ENCODE assay signal across 21 cellular contexts in the genomic region with DNA sequence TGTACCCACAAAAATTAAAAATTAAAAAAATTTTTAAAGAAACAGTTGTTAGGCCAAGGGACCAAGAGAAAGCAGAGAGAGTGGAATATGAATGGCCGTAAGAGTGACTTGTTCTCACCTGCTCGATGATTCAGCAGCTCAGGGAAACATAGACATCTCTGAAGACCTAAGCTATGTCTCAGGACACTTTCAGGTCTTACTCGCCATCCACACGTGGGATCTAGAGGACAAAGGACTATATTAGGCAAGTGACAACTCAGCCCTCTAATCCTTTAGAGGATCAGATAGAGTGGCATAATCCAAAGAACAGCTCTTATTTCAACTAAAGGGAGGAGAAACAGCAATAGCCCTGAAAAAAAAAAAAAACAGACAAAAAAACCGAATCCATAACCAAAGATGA.
"Had no signal": no experiment of that assay in that cellular context is flagged by ENCODE, and none has a peak within 500 bp of the region (broad histone marks: within the 10 kb centered on the region; RNA-seq: fewer than 3 reads in every experiment).

No MANE protein-coding gene starts in this region.

- H3K27ac ChIP-seq: dorsolateral prefrontal cortex, lower lobe of right lung, upper lobe of right lung had no signal

- H3K27me3 ChIP-seq: dorsolateral prefrontal cortex, upper lobe of right lung had no signal

- H3K4me3 ChIP-seq: dorsolateral prefrontal cortex, lower lobe of right lung, upper lobe of right lung had no signal

- DNase-seq: activated CD4-positive, alpha-beta memory T cell treated with anti-CD3 and anti-CD28 coated beads, Interleukin-2, amount 10 ng/mL, durations not matched to agents 7 days and 5 days; activated CD4-positive, alpha-beta T cell treated with anti-CD3 and anti-CD28 coated beads for 36 hours; activated CD8-positive, alpha-beta memory T cell treated with anti-CD3 and anti-CD28 coated beads, Interleukin-2, amount 10 ng/mL, durations not matched to agents 7 days and 5 days; activated naive CD4-positive, alpha-beta T cell; activated naive CD8-positive, alpha-beta T cell treated with anti-CD3 and anti-CD28 coated beads, Interleukin-2, amount 10 ng/mL, durations not matched to agents 7 days and 5 days; amygdala; central memory CD4-positive, alpha-beta T cell; dorsolateral prefrontal cortex; left cardiac atrium; lower lobe of right lung; nephron progenitor cell; nucleus accumbens; posterior cingulate gyrus; stimulated activated CD4-positive, alpha-beta T cell treated with anti-CD3 and anti-CD28 coated beads, Interleukin-12 subunit alpha, Interleukin-12 subunit beta, amount 100 ng/mL, for 4 hours; stimulated activated CD4-positive, alpha-beta T cell treated with anti-CD3 and anti-CD28 coated beads, Interleukin-1b, Interleukin-23, amount 100 ng/mL, for 48 hours; stimulated activated CD8-positive, alpha-beta memory T cell treated with anti-CD3 and anti-CD28 coated beads, Interleukin-4, amount 100 ng/mL, for 48 hours; stimulated activated naive CD4-positive, alpha-beta T cell; T-helper 2 cell; upper lobe of right lung had no signal

- H3K4me3 Mint-ChIP-seq: activated CD4-positive, alpha-beta memory T cell treated with anti-CD3 and anti-CD28 coated beads, Interleukin-2, amount 10 ng/mL, durations not matched to agents 7 days and 5 days; activated CD4-positive, alpha-beta T cell treated with anti-CD3 and anti-CD28 coated beads for 36 hours; activated CD8-positive, alpha-beta memory T cell treated with anti-CD3 and anti-CD28 coated beads, Interleukin-2, amount 10 ng/mL, durations not matched to agents 7 days and 5 days; activated naive CD8-positive, alpha-beta T cell treated with anti-CD3 and anti-CD28 coated beads, Interleukin-2, amount 10 ng/mL, durations not matched to agents 7 days and 5 days; activated T-helper 17 cell treated with anti-CD3 and anti-CD28 coated beads, Interleukin-2, amount 50 U/mL, for 72 hours; mesothelial cell of epicardium; nephron progenitor cell had no signal

- H3K4me1 Mint-ChIP-seq: activated CD4-positive, alpha-beta memory T cell treated with anti-CD3 and anti-CD28 coated beads, Interleukin-2, amount 10 ng/mL, durations not matched to agents 7 days and 5 days; activated CD4-positive, alpha-beta T cell treated with anti-CD3 and anti-CD28 coated beads for 36 hours; activated CD8-positive, alpha-beta memory T cell treated with anti-CD3 and anti-CD28 coated beads, Interleukin-2, amount 10 ng/mL, durations not matched to agents 7 days and 5 days; activated naive CD8-positive, alpha-beta T cell treated with anti-CD3 and anti-CD28 coated beads, Interleukin-2, amount 10 ng/mL, durations not matched to agents 7 days and 5 days; activated T-helper 17 cell treated with anti-CD3 and anti-CD28 coated beads, Interleukin-2, amount 50 U/mL, for 72 hours had no signal

- H3K36me3 ChIP-seq: lower lobe of right lung, upper lobe of right lung had no signal

- H3K9me3 ChIP-seq: lower lobe of right lung, upper lobe of right lung had no signal

- H3K27me3 Mint-ChIP-seq: activated CD4-positive, alpha-beta memory T cell treated with anti-CD3 and anti-CD28 coated beads, Interleukin-2, amount 10 ng/mL, durations not matched to agents 7 days and 5 days; activated CD4-positive, alpha-beta T cell treated with anti-CD3 and anti-CD28 coated beads for 36 hours; activated CD8-positive, alpha-beta memory T cell treated with anti-CD3 and anti-CD28 coated beads, Interleukin-2, amount 10 ng/mL, durations not matched to agents 7 days and 5 days; activated naive CD8-positive, alpha-beta T cell treated with anti-CD3 and anti-CD28 coated beads, Interleukin-2, amount 10 ng/mL, durations not matched to agents 7 days and 5 days; activated T-helper 17 cell treated with anti-CD3 and anti-CD28 coated beads, Interleukin-2, amount 50 U/mL, for 72 hours had no signal

- H3K9me3 Mint-ChIP-seq: activated CD4-positive, alpha-beta memory T cell treated with anti-CD3 and anti-CD28 coated beads, Interleukin-2, amount 10 ng/mL, durations not matched to agents 7 days and 5 days; activated naive CD8-positive, alpha-beta T cell treated with anti-CD3 and anti-CD28 coated beads, Interleukin-2, amount 10 ng/mL, durations not matched to agents 7 days and 5 days; activated T-helper 17 cell treated with anti-CD3 and anti-CD28 coated beads, Interleukin-2, amount 50 U/mL, for 72 hours; mesothelial cell of epicardium; nephron progenitor cell had no signal

- H3K27ac Mint-ChIP-seq: activated CD4-positive, alpha-beta memory T cell treated with anti-CD3 and anti-CD28 coated beads, Interleukin-2, amount 10 ng/mL, durations not matched to agents 7 days and 5 days; activated CD4-positive, alpha-beta T cell treated with anti-CD3 and anti-CD28 coated beads for 36 hours; activated CD8-positive, alpha-beta memory T cell treated with anti-CD3 and anti-CD28 coated beads, Interleukin-2, amount 10 ng/mL, durations not matched to agents 7 days and 5 days; activated naive CD8-positive, alpha-beta T cell treated with anti-CD3 and anti-CD28 coated beads, Interleukin-2, amount 10 ng/mL, durations not matched to agents 7 days and 5 days; activated T-helper 17 cell treated with anti-CD3 and anti-CD28 coated beads, Interleukin-2, amount 50 U/mL, for 72 hours; mesothelial cell of epicardium had no signal

- H3K4me1 ChIP-seq: lower lobe of right lung, upper lobe of right lung had no signal

- ATAC-seq: activated CD4-positive, alpha-beta T cell treated with anti-CD3 and anti-CD28 coated beads for 36 hours; activated CD8-positive, alpha-beta memory T cell treated with anti-CD3 and anti-CD28 coated beads, Interleukin-2, amount 10 ng/mL, durations not matched to agents 7 days and 5 days; activated T-helper 17 cell treated with anti-CD3 and anti-CD28 coated beads, Interleukin-2, amount 50 U/mL, for 72 hours; left cardiac atrium; lower lobe of right lung; upper lobe of right lung had no signal

- H3K36me3 Mint-ChIP-seq: activated CD8-positive, alpha-beta memory T cell treated with anti-CD3 and anti-CD28 coated beads, Interleukin-2, amount 10 ng/mL, durations not matched to agents 7 days and 5 days; activated naive CD8-positive, alpha-beta T cell treated with anti-CD3 and anti-CD28 coated beads, Interleukin-2, amount 10 ng/mL, durations not matched to agents 7 days and 5 days; mesothelial cell of epicardium had no signal
